1 cellular context compared by ENCODE assay signal in genomic region chr5:169474226-169474625, GRCh38.
TF ChIP-seq lines count a peak whose summit lies in the region.

No MANE protein-coding gene starts in this region.

TF ChIP-seq in GM23338, 12 proteins besides CTCF, POLR2A, EP300 and RAD21:
- TF ChIP-seq CREB1 (CRISPR knock-in tag; IDR thresholded peaks at IDR 0.05; ENCODE audit: low read depth): no peak
- no peak for TF ChIP-seq JUNB (IDR thresholded peaks at IDR 0.05; ENCODE audit: unreplicated experiment)
- no peak for TF ChIP-seq EZH2phosphoT487 (IDR thresholded peaks at IDR 0.05; ENCODE audit: unreplicated experiment)
- TF ChIP-seq NANOG (IDR thresholded peaks at IDR 0.05; ENCODE audit: borderline replicate concordance): no peak
- no peak for TF ChIP-seq EZH2 (IDR thresholded peaks at IDR 0.05; ENCODE audit: low read depth, unreplicated experiment)
- TF ChIP-seq ZNF331 (CRISPR knock-in tag; IDR thresholded peaks at IDR 0.05; ENCODE audit: low read depth): no peak
- TF ChIP-seq ZNF114 (CRISPR knock-in tag; IDR thresholded peaks at IDR 0.05): no peak
- no peak for TF ChIP-seq POLR2AphosphoS5 (IDR thresholded peaks at IDR 0.05; ENCODE audit: low read depth)
- TF ChIP-seq REST (IDR thresholded peaks at IDR 0.05; ENCODE audit: unreplicated experiment): no peak
- no peak for TF ChIP-seq ETS1 (IDR thresholded peaks at IDR 0.05)
- no peak for TF ChIP-seq ZNF462 (CRISPR knock-in tag; IDR thresholded peaks at IDR 0.05)
- no peak for TF ChIP-seq STAT1 (IDR thresholded peaks at IDR 0.05; ENCODE audit: unreplicated experiment)
